In the genomic region with DNA sequence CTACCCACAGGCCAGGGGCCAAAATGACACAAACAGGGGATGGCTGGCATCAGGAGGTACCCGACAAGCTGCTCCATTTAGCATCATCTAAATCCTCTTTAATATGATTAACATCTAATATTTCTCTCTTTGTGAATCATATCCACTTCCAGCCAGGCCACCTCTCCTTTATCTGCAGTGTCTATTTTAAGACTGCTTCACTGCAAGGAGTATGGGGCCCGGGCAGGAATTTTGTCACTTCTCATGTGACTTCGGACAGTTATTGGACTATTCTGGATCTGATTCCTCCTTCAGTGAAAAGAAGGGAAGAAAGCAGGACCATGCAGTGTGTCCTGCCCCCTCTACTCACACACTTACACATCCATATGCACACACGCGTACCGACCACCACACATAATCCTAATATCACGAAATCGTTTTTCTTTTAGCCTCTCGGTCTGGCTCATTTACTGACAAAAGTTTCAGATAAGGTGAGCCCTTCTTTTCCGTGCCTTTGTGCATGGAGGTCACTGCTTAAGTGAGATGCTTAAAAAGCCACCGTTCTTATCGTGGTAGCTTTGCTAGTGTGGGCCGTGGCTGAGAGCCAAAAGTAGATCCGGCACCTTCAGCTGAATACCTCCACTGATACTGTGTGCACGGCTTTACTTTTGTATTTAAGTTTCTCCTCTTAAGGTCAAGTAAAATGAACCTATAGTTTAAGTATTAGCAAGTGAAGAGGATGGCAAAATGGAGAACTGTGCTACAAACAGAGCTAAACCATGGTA, we compare ENCODE assay signal across 26 cellular contexts. TPM values are rescaled to one million over a fixed set of nuclear protein-coding genes. Genes with fewer than 3 reads are reported as not detected.
"Had no signal": no experiment of that assay in that cellular context is flagged by ENCODE, and none has a peak within 500 bp of the region (broad histone marks: within the 10 kb centered on the region; RNA-seq: fewer than 3 reads in every experiment).

No MANE protein-coding gene starts in this region.

- H3K27ac Mint-ChIP-seq: activated CD8-positive, alpha-beta T cell treated with anti-CD3 and anti-CD28 coated beads, Interleukin-2, amount 10 ng/mL, durations not matched to agents 7 days and 5 days; activated naive CD8-positive, alpha-beta T cell treated with anti-CD3 and anti-CD28 coated beads, Interleukin-2, amount 10 ng/mL, durations not matched to agents 7 days and 5 days; T-helper 1 cell treated with Interleukin-12 subunit alpha and Interleukin-12 subunit beta and Interleukin-4 antibody, amounts not matched to agents 30 μg/mL and 1 μg/mL, for 36 hours; WTC11 had no signal

- H3K9me3 Mint-ChIP-seq: activated naive CD8-positive, alpha-beta T cell treated with anti-CD3 and anti-CD28 coated beads, Interleukin-2, amount 10 ng/mL, durations not matched to agents 7 days and 5 days; T-helper 1 cell treated with Interleukin-12 subunit alpha and Interleukin-12 subunit beta and Interleukin-4 antibody, amounts not matched to agents 30 μg/mL and 1 μg/mL, for 36 hours; WTC11 had no signal

- H3K27me3 Mint-ChIP-seq: activated naive CD8-positive, alpha-beta T cell treated with anti-CD3 and anti-CD28 coated beads, Interleukin-2, amount 10 ng/mL, durations not matched to agents 7 days and 5 days; central memory CD8-positive, alpha-beta T cell had no signal

- H3K36me3 Mint-ChIP-seq: activated naive CD8-positive, alpha-beta T cell treated with anti-CD3 and anti-CD28 coated beads, Interleukin-2, amount 10 ng/mL, durations not matched to agents 7 days and 5 days; WTC11 had no signal

- DNase-seq: activated CD4-positive, alpha-beta T cell treated with anti-CD3 and anti-CD28 coated beads for 48 hours; activated CD4-positive, alpha-beta T cell treated with anti-CD3 and anti-CD28 coated beads, Interleukin-2, amount 50 U/mL, for 4 hours; activated CD4-positive, CD25-positive, alpha-beta regulatory T cell treated with anti-CD3 and anti-CD28 coated beads, Interleukin-2, amount 50 U/mL, for 72 hours; activated CD8-positive, alpha-beta memory T cell treated with anti-CD3 and anti-CD28 coated beads, Interleukin-2, amount 50 U/mL, for 48 hours; activated CD8-positive, alpha-beta T cell treated with anti-CD3 and anti-CD28 coated beads, Interleukin-2, amount 10 ng/mL, durations not matched to agents 7 days and 5 days; activated naive CD4-positive, alpha-beta T cell treated with anti-CD3 and anti-CD28 coated beads, Interleukin-2, amount 50 U/mL, for 16 hours; activated naive CD8-positive, alpha-beta T cell treated with anti-CD3 and anti-CD28 coated beads, Interleukin-2, amount 10 ng/mL, durations not matched to agents 7 days and 5 days; activated T-cell treated with anti-CD3 and anti-CD28 coated beads, Interleukin-2, amount 50 U/mL, for 1 hour; anterior cingulate cortex; Kasumi-1; KBM-7; NCI-H146; NCI-H1930; NCI-H2171; NCI-H2227 treated with DMSO at 0.1 percent for 48 hours; NCI-H446 treated with DMSO at 0.1 percent for 48 hours; NCI-H524 treated with DMSO at 0.1 percent for 48 hours; NCI-H748 treated with DMSO at 0.1 percent for 48 hours; RPMI8226; SHP77 had no signal

- H3K4me1 ChIP-seq: SJSA1 had no signal

- H3K27me3 ChIP-seq: adrenal gland, SJSA1 had no signal

- H3K9me3 ChIP-seq: adrenal gland, SJSA1 had no signal

- H3K4me3 Mint-ChIP-seq: activated CD8-positive, alpha-beta T cell treated with anti-CD3 and anti-CD28 coated beads, Interleukin-2, amount 10 ng/mL, durations not matched to agents 7 days and 5 days; activated naive CD8-positive, alpha-beta T cell treated with anti-CD3 and anti-CD28 coated beads, Interleukin-2, amount 10 ng/mL, durations not matched to agents 7 days and 5 days; central memory CD8-positive, alpha-beta T cell; T-helper 1 cell treated with Interleukin-12 subunit alpha and Interleukin-12 subunit beta and Interleukin-4 antibody, amounts not matched to agents 30 μg/mL and 1 μg/mL, for 36 hours; WTC11 had no signal

- H3K4me3 ChIP-seq: adrenal gland, SJSA1 had no signal

- H3K36me3 ChIP-seq: SJSA1 had no signal

- ATAC-seq: activated CD8-positive, alpha-beta T cell treated with anti-CD3 and anti-CD28 coated beads, Interleukin-2, amount 10 ng/mL, durations not matched to agents 7 days and 5 days; WTC11 had no signal

- H3K27ac ChIP-seq: SJSA1 had no signal

- H3K4me1 Mint-ChIP-seq: activated naive CD8-positive, alpha-beta T cell treated with anti-CD3 and anti-CD28 coated beads, Interleukin-2, amount 10 ng/mL, durations not matched to agents 7 days and 5 days; central memory CD8-positive, alpha-beta T cell had no signal

RNA-seq across cellular contexts. Expression of a gene that starts 26.0 kb away (rescaled TPM):
- total RNA-seq: activated CD8-positive, alpha-beta T cell treated with anti-CD3 and anti-CD28 coated beads, Interleukin-2, amount 10 ng/mL, durations not matched to agents 7 days and 5 days; activated naive CD8-positive, alpha-beta T cell treated with anti-CD3 and anti-CD28 coated beads, Interleukin-2, amount 10 ng/mL, durations not matched to agents 7 days and 5 days; OCI-LY7 had no signal
